Comparison of ENCODE assay signal across 1 cellular context in the genomic region with DNA sequence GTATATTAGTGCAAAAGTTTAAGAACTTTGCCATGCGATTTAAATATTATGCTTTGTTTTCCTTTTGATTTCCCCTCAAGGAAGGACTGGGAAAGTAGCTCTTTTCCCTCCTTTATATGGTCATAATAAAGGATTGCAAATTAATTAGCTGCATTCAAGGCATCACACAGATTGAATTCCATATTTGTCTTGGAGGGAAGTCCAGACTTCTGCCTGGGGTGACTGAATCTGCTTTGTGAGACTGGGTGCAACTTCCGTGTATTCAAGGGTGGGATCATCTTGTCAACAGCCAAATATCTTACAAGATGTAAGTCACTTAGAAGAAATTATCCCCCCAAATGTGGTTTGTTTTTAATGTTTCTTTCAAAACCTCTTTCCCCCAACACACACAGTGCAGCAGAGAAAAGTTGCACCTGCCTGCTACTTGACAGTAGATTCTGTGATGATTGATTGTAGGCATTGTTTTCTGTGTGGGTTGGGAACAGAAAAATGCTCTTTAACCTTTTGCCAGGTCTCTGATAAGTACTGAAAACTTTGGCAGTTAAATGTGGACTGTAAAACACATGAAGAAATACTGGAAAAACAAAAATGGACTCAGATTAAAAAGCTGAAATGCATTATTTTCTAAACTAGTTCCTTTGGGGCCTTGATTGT.
TF ChIP-seq lines count a peak whose summit lies in the region.

No MANE protein-coding gene starts in this region.

TF ChIP-seq in HepG2, 621 proteins besides CTCF, POLR2A, EP300 and RAD21 (continued from another document and continues in another):
- TF ChIP-seq, protein P1, sequence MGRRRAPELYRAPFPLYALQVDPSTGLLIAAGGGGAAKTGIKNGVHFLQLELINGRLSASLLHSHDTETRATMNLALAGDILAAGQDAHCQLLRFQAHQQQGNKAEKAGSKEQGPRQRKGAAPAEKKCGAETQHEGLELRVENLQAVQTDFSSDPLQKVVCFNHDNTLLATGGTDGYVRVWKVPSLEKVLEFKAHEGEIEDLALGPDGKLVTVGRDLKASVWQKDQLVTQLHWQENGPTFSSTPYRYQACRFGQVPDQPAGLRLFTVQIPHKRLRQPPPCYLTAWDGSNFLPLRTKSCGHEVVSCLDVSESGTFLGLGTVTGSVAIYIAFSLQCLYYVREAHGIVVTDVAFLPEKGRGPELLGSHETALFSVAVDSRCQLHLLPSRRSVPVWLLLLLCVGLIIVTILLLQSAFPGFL (CRISPR knock-in tag; IDR thresholded peaks at IDR 0.05), result no peak
- TF ChIP-seq NFYC (CRISPR knock-in tag; IDR thresholded peaks at IDR 0.05) (no peak), MXI1 (IDR thresholded peaks at IDR 0.05; ENCODE audit: borderline replicate concordance, low read depth, low read length) (no peak), NCOR1 (IDR thresholded peaks at IDR 0.05; ENCODE audit: borderline replicate concordance, low read length) (peak; percentile 30; the same call in 1 of the 2 replicates), SRSF4 (IDR thresholded peaks at IDR 0.05; ENCODE audit: low read depth, low read length, poor library complexity, severe bottlenecking) (no peak), ZNF782 (CRISPR knock-in tag; IDR thresholded peaks at IDR 0.05; ENCODE audit: borderline replicate concordance) (no peak), ASH2L (IDR thresholded peaks at IDR 0.05; ENCODE audit: insufficient read length, low read depth, low read length) (peak; percentile 30), RBM22 (optimal IDR thresholded peaks at IDR 0.05; ENCODE audit: low read length) (no peak), ZNF17 (CRISPR knock-in tag; IDR thresholded peaks at IDR 0.05) (no peak), STAG1 (CRISPR knock-in tag; IDR thresholded peaks at IDR 0.05) (no peak), HIVEP1 (CRISPR knock-in tag; IDR thresholded peaks at IDR 0.05) (no peak), SOX13 (IDR thresholded peaks at IDR 0.05) (no peak), SOX13 (CRISPR knock-in tag; conservative IDR thresholded peaks at IDR 0.05 in 1 of 2, IDR thresholded peaks at IDR 0.05 in 1 of 2) (peak in 1 of 2 experiments; percentile 80; a peak in 2 of 4 replicates), ZNF790 (CRISPR knock-in tag; IDR thresholded peaks at IDR 0.05; ENCODE audit: borderline replicate concordance) (no peak), ZNF20 (CRISPR knock-in tag; IDR thresholded peaks at IDR 0.05) (no peak), ZNF850 (CRISPR knock-in tag; conservative IDR thresholded peaks at IDR 0.05) (no peak), CREM (IDR thresholded peaks at IDR 0.05) (no peak), CREM (CRISPR knock-in tag; IDR thresholded peaks at IDR 0.05) (no peak), MAF1 (CRISPR knock-in tag; IDR thresholded peaks at IDR 0.05; ENCODE audit: borderline replicate concordance) (no peak), ZNF652 (CRISPR knock-in tag; IDR thresholded peaks at IDR 0.05; ENCODE audit: borderline replicate concordance, low read depth) (no peak), ZNF33B (CRISPR knock-in tag; IDR thresholded peaks at IDR 0.05) (no peak), IKZF1 (IDR thresholded peaks at IDR 0.05) (no peak), ZMYM2 (CRISPR knock-in tag; IDR thresholded peaks at IDR 0.05) (no peak), CBX1 (IDR thresholded peaks at IDR 0.05; ENCODE audit: low read depth) (no peak), MAZ (IDR thresholded peaks at IDR 0.05; ENCODE audit: borderline replicate concordance, low read depth, low read length) (no peak), MAZ (CRISPR knock-in tag; IDR thresholded peaks at IDR 0.05; ENCODE audit: low read depth) (no peak)
- TF ChIP-seq, protein P2, sequence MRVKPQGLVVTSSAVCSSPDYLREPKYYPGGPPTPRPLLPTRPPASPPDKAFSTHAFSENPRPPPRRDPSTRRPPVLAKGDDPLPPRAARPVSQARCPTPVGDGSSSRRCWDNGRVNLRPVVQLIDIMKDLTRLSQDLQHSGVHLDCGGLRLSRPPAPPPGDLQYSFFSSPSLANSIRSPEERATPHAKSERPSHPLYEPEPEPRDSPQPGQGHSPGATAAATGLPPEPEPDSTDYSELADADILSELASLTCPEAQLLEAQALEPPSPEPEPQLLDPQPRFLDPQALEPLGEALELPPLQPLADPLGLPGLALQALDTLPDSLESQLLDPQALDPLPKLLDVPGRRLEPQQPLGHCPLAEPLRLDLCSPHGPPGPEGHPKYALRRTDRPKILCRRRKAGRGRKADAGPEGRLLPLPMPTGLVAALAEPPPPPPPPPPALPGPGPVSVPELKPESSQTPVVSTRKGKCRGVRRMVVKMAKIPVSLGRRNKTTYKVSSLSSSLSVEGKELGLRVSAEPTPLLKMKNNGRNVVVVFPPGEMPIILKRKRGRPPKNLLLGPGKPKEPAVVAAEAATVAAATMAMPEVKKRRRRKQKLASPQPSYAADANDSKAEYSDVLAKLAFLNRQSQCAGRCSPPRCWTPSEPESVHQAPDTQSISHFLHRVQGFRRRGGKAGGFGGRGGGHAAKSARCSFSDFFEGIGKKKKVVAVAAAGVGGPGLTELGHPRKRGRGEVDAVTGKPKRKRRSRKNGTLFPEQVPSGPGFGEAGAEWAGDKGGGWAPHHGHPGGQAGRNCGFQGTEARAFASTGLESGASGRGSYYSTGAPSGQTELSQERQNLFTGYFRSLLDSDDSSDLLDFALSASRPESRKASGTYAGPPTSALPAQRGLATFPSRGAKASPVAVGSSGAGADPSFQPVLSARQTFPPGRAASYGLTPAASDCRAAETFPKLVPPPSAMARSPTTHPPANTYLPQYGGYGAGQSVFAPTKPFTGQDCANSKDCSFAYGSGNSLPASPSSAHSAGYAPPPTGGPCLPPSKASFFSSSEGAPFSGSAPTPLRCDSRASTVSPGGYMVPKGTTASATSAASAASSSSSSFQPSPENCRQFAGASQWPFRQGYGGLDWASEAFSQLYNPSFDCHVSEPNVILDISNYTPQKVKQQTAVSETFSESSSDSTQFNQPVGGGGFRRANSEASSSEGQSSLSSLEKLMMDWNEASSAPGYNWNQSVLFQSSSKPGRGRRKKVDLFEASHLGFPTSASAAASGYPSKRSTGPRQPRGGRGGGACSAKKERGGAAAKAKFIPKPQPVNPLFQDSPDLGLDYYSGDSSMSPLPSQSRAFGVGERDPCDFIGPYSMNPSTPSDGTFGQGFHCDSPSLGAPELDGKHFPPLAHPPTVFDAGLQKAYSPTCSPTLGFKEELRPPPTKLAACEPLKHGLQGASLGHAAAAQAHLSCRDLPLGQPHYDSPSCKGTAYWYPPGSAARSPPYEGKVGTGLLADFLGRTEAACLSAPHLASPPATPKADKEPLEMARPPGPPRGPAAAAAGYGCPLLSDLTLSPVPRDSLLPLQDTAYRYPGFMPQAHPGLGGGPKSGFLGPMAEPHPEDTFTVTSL (CRISPR knock-in tag; IDR thresholded peaks at IDR 0.05; ENCODE audit: borderline replicate concordance), result peak; percentile 59; the same call in 1 of the 2 replicates
- TF ChIP-seq, protein P3, sequence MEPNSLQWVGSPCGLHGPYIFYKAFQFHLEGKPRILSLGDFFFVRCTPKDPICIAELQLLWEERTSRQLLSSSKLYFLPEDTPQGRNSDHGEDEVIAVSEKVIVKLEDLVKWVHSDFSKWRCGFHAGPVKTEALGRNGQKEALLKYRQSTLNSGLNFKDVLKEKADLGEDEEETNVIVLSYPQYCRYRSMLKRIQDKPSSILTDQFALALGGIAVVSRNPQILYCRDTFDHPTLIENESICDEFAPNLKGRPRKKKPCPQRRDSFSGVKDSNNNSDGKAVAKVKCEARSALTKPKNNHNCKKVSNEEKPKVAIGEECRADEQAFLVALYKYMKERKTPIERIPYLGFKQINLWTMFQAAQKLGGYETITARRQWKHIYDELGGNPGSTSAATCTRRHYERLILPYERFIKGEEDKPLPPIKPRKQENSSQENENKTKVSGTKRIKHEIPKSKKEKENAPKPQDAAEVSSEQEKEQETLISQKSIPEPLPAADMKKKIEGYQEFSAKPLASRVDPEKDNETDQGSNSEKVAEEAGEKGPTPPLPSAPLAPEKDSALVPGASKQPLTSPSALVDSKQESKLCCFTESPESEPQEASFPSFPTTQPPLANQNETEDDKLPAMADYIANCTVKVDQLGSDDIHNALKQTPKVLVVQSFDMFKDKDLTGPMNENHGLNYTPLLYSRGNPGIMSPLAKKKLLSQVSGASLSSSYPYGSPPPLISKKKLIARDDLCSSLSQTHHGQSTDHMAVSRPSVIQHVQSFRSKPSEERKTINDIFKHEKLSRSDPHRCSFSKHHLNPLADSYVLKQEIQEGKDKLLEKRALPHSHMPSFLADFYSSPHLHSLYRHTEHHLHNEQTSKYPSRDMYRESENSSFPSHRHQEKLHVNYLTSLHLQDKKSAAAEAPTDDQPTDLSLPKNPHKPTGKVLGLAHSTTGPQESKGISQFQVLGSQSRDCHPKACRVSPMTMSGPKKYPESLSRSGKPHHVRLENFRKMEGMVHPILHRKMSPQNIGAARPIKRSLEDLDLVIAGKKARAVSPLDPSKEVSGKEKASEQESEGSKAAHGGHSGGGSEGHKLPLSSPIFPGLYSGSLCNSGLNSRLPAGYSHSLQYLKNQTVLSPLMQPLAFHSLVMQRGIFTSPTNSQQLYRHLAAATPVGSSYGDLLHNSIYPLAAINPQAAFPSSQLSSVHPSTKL (CRISPR knock-in tag; IDR thresholded peaks at IDR 0.05), result 0 out of 2 replicates have a peak, but pooled peaks have one; percentile 16
- TF ChIP-seq, protein P4, sequence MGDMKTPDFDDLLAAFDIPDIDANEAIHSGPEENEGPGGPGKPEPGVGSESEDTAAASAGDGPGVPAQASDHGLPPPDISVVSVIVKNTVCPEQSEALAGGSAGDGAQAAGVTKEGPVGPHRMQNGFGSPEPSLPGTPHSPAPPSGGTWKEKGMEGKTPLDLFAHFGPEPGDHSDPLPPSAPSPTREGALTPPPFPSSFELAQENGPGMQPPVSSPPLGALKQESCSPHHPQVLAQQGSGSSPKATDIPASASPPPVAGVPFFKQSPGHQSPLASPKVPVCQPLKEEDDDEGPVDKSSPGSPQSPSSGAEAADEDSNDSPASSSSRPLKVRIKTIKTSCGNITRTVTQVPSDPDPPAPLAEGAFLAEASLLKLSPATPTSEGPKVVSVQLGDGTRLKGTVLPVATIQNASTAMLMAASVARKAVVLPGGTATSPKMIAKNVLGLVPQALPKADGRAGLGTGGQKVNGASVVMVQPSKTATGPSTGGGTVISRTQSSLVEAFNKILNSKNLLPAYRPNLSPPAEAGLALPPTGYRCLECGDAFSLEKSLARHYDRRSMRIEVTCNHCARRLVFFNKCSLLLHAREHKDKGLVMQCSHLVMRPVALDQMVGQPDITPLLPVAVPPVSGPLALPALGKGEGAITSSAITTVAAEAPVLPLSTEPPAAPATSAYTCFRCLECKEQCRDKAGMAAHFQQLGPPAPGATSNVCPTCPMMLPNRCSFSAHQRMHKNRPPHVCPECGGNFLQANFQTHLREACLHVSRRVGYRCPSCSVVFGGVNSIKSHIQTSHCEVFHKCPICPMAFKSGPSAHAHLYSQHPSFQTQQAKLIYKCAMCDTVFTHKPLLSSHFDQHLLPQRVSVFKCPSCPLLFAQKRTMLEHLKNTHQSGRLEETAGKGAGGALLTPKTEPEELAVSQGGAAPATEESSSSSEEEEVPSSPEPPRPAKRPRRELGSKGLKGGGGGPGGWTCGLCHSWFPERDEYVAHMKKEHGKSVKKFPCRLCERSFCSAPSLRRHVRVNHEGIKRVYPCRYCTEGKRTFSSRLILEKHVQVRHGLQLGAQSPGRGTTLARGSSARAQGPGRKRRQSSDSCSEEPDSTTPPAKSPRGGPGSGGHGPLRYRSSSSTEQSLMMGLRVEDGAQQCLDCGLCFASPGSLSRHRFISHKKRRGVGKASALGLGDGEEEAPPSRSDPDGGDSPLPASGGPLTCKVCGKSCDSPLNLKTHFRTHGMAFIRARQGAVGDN (CRISPR knock-in tag; IDR thresholded peaks at IDR 0.05), result no peak
- TF ChIP-seq, protein P5, sequence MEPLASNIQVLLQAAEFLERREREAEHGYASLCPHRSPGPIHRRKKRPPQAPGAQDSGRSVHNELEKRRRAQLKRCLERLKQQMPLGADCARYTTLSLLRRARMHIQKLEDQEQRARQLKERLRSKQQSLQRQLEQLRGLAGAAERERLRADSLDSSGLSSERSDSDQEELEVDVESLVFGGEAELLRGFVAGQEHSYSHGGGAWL (CRISPR knock-in tag; IDR thresholded peaks at IDR 0.05), result no peak
- TF ChIP-seq, protein P6, sequence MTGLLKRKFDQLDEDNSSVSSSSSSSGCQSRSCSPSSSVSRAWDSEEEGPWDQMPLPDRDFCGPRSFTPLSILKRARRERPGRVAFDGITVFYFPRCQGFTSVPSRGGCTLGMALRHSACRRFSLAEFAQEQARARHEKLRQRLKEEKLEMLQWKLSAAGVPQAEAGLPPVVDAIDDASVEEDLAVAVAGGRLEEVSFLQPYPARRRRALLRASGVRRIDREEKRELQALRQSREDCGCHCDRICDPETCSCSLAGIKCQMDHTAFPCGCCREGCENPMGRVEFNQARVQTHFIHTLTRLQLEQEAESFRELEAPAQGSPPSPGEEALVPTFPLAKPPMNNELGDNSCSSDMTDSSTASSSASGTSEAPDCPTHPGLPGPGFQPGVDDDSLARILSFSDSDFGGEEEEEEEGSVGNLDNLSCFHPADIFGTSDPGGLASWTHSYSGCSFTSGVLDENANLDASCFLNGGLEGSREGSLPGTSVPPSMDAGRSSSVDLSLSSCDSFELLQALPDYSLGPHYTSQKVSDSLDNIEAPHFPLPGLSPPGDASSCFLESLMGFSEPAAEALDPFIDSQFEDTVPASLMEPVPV (CRISPR knock-in tag; IDR thresholded peaks at IDR 0.05), result no peak
- TF ChIP-seq, protein P7, sequence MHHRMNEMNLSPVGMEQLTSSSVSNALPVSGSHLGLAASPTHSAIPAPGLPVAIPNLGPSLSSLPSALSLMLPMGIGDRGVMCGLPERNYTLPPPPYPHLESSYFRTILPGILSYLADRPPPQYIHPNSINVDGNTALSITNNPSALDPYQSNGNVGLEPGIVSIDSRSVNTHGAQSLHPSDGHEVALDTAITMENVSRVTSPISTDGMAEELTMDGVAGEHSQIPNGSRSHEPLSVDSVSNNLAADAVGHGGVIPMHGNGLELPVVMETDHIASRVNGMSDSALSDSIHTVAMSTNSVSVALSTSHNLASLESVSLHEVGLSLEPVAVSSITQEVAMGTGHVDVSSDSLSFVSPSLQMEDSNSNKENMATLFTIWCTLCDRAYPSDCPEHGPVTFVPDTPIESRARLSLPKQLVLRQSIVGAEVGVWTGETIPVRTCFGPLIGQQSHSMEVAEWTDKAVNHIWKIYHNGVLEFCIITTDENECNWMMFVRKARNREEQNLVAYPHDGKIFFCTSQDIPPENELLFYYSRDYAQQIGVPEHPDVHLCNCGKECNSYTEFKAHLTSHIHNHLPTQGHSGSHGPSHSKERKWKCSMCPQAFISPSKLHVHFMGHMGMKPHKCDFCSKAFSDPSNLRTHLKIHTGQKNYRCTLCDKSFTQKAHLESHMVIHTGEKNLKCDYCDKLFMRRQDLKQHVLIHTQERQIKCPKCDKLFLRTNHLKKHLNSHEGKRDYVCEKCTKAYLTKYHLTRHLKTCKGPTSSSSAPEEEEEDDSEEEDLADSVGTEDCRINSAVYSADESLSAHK (CRISPR knock-in tag; IDR thresholded peaks at IDR 0.05; ENCODE audit: borderline replicate concordance), result no peak
- TF ChIP-seq, protein P8, sequence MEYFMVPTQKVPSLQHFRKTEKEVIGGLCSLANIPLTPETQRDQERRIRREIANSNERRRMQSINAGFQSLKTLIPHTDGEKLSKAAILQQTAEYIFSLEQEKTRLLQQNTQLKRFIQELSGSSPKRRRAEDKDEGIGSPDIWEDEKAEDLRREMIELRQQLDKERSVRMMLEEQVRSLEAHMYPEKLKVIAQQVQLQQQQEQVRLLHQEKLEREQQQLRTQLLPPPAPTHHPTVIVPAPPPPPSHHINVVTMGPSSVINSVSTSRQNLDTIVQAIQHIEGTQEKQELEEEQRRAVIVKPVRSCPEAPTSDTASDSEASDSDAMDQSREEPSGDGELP (IDR thresholded peaks at IDR 0.05; ENCODE audit: borderline replicate concordance, low read depth), result no peak
